Comparison of ENCODE assay signal across 4 cellular contexts in the genomic region with DNA sequence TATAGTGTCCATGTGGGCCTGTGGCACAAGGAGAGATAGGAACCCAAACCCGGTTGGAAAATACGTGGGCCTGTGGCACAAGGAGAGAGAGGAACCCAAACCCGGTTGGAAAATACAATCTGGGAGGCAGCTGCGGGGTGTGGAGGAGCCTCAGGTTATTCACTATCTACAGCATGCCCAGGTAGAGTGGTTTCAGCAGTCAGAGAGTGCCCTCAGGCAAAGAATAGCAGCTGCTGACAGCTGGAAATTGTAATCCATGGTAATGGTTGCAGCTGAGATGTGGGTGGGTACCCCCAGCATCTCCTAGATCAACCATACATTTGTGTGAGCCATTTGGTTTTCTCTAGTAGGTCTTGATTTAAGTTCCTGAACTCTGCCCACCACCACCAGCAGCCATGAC.
"Had no signal": no experiment of that assay in that cellular context is flagged by ENCODE, and none has a peak within 500 bp of the region (broad histone marks: within the 10 kb centered on the region; RNA-seq: fewer than 3 reads in every experiment).

No MANE protein-coding gene starts in this region.

- ATAC-seq: GM23338 had no signal

- H3K4me3 Mint-ChIP-seq: GM23338, H9 had no signal

- H3K4me3 ChIP-seq: GM23338 had no signal

- H3K4me2 ChIP-seq: GM23338 had no signal

- DNase-seq: H9, HCEC 1CT, IMR-90 had no signal

- H3K27ac Mint-ChIP-seq: GM23338, H9 had no signal

- H2AFZ ChIP-seq: GM23338 had no signal
